8 cellular contexts compared by ENCODE assay signal in the genomic region with DNA sequence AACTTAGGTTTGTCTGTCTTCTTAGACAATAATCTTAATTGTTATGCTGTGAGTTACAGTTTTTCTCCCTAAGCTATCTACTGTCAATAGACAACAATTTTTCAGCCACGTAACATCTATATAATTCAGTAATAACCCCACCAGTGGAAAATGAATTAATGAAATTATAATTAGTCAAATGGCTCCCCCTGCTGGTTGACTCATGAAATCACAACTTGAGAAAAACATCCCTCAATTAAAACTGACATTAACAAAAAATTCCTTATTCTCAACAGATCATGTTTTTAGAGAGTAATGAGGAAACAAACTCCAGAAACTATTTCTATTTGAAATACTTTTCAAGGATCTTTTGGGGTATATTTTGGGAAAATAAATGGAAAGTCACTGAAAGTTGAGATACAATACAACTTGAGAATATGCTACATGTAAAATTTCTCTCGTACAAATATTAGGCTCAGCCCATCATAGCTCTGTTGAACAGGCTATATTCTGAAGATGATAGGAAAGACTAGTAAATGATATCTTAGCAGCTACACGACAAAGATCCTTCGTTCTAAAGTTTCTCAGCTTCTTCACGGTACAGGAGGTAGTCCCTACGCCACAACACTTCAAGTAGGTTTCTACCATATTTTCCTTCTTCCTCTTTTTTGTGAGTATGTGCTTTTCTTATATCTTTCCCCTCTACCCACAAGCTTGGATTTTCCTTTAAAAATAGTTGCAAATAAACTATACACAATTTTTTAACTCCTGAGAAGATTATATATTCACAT. TPM values are rescaled to one million over a fixed set of nuclear protein-coding genes. Genes with fewer than 3 reads are reported as not detected.
DNase-seq lines count a peak whose midpoint lies in the region; ATAC-seq and TF ChIP-seq lines count a peak whose summit lies in the region.

No MANE protein-coding gene starts in this region.

- DNase-seq in activated CD4-positive, alpha-beta memory T cell treated with anti-CD3 and anti-CD28 coated beads for 36 hours = no peak
- DNase-seq in activated CD4-positive, alpha-beta memory T cell treated with anti-CD3 and anti-CD28 coated beads, Interleukin-2, amount 10 ng/mL, durations not matched to agents 7 days and 5 days = no peak
- DNase-seq in LHCN-M2 (ENCODE audit: low read depth) (peak; percentile 14), esophagus squamous epithelium (lab: John Stamatoyannopoulos, UW) (no peak), prostate gland (ENCODE audit: low spot score) (no peak)

- peaks cover 0 to 4% (median 0%) of the 10 kb centered on the region in 3 donors for H3K4me1 ChIP-seq in esophagus squamous epithelium
- H3K4me1 ChIP-seq in prostate gland (replicated peaks) = no peaks in the 10 kb centered on the region

- no peaks in the 10 kb centered on the region for H3K9me3 Mint-ChIP-seq in activated CD4-positive, alpha-beta memory T cell treated with anti-CD3 and anti-CD28 coated beads for 36 hours
- no peaks in the 10 kb centered on the region for H3K9me3 Mint-ChIP-seq in activated CD4-positive, alpha-beta memory T cell treated with anti-CD3 and anti-CD28 coated beads, Interleukin-2, amount 10 ng/mL, durations not matched to agents 7 days and 5 days

- CTCF ChIA-PET in activated CD4-positive, alpha-beta memory T cell treated with anti-CD3 and anti-CD28 coated beads for 36 hours (lab: Charles Lee) = interaction anchor here (0.7 to 10.1 kb wide), 15 partner anchors 11 to 849 kb away, joined by 3 to 277 read pairs (median 5); partner anchors contain the start of genes PPP1R2 and XXYLT1
- CTCF ChIA-PET in activated CD4-positive, alpha-beta memory T cell treated with anti-CD3 and anti-CD28 coated beads, Interleukin-2, amount 10 ng/mL, durations not matched to agents 7 days and 5 days (lab: Charles Lee) = interaction anchor here (0.6 to 10.1 kb wide), 12 partner anchors 11 to 852 kb away, joined by 3 to 194 read pairs (median 4); partner anchors contain the start of gene XXYLT1

- no peaks in the 10 kb centered on the region for H3K9me3 ChIP-seq in esophagus squamous epithelium
- H3K9me3 ChIP-seq in prostate gland = no peaks in the 10 kb centered on the region

- peaks cover 28% of the 10 kb centered on the region for H3K36me3 Mint-ChIP-seq in activated CD4-positive, alpha-beta memory T cell treated with anti-CD3 and anti-CD28 coated beads for 36 hours
- peaks cover 42% of the 10 kb centered on the region for H3K36me3 Mint-ChIP-seq in activated CD4-positive, alpha-beta memory T cell treated with anti-CD3 and anti-CD28 coated beads, Interleukin-2, amount 10 ng/mL, durations not matched to agents 7 days and 5 days (ENCODE audit: low read depth)

- TF ChIP-seq CTCF in esophagus squamous epithelium (IDR thresholded peaks at IDR 0.05) (peak in 5 of 6 experiments; percentile 67 to 92 (median 77)), prostate gland (IDR thresholded peaks at IDR 0.05) (peak; percentile 76 to 93 (median 89))

- no peak overlapping the region for H3K27ac ChIP-seq in esophagus squamous epithelium
- H3K27ac ChIP-seq in prostate gland = no peak overlapping the region

- peaks cover 37% of the 10 kb centered on the region for H3K4me1 Mint-ChIP-seq in activated CD4-positive, alpha-beta memory T cell treated with anti-CD3 and anti-CD28 coated beads for 36 hours (ENCODE audit: low read depth)
- peaks cover 38% of the 10 kb centered on the region for H3K4me1 Mint-ChIP-seq in activated CD4-positive, alpha-beta memory T cell treated with anti-CD3 and anti-CD28 coated beads, Interleukin-2, amount 10 ng/mL, durations not matched to agents 7 days and 5 days

- no peak overlapping the region for H3K4me3 Mint-ChIP-seq in activated CD4-positive, alpha-beta memory T cell treated with anti-CD3 and anti-CD28 coated beads for 36 hours
- H3K4me3 Mint-ChIP-seq in activated CD4-positive, alpha-beta memory T cell treated with anti-CD3 and anti-CD28 coated beads, Interleukin-2, amount 10 ng/mL, durations not matched to agents 7 days and 5 days = no peak overlapping the region

- no peaks in the 10 kb centered on the region for H3K27me3 ChIP-seq in esophagus squamous epithelium
- H3K27me3 ChIP-seq in prostate gland (replicated peaks; ENCODE audit: insufficient read depth) = no peaks in the 10 kb centered on the region

- H3K27me3 Mint-ChIP-seq in activated CD4-positive, alpha-beta memory T cell treated with anti-CD3 and anti-CD28 coated beads for 36 hours = no peaks in the 10 kb centered on the region
- H3K27me3 Mint-ChIP-seq in activated CD4-positive, alpha-beta memory T cell treated with anti-CD3 and anti-CD28 coated beads, Interleukin-2, amount 10 ng/mL, durations not matched to agents 7 days and 5 days = no peaks in the 10 kb centered on the region

- H3K36me3 ChIP-seq in esophagus squamous epithelium (peaks cover 4 to 75% (median 5%) of the 10 kb centered on the region in 3 donors), prostate gland (no peaks in the 10 kb centered on the region)

- intact Hi-C loops in activated CD4-positive, alpha-beta memory T cell treated with anti-CD3 and anti-CD28 coated beads for 36 hours (cut with micrococcal nuclease) = loop anchor here (5.0 kb wide), 1 partner anchor 835 kb away; the partner anchor contains the start of gene FAM43A
- intact Hi-C loops in esophagus squamous epithelium (cut with DNase I) = no loop called here
- intact Hi-C loops in prostate gland (cut with DNase I) = loop anchor here (1.0 kb wide), 1 partner anchor 250 kb away; no protein-coding TSS in a partner anchor

- POLR2A ChIA-PET in activated CD4-positive, alpha-beta memory T cell treated with anti-CD3 and anti-CD28 coated beads for 36 hours (lab: Charles Lee) = interaction anchor here (3.9 kb wide), 1 partner anchor 15 kb away, joined by 12 read pairs; no protein-coding TSS in a partner anchor
- POLR2A ChIA-PET in activated CD4-positive, alpha-beta memory T cell treated with anti-CD3 and anti-CD28 coated beads, Interleukin-2, amount 10 ng/mL, durations not matched to agents 7 days and 5 days (lab: Charles Lee) = interaction anchor here (0.6 to 2.7 kb wide), 4 partner anchors 20 to 251 kb away, joined by 3 to 18 read pairs (median 7); partner anchors contain the start of gene XXYLT1

- peak overlapping the region; percentile 30 for H3K27ac Mint-ChIP-seq in activated CD4-positive, alpha-beta memory T cell treated with anti-CD3 and anti-CD28 coated beads for 36 hours
- H3K27ac Mint-ChIP-seq in activated CD4-positive, alpha-beta memory T cell treated with anti-CD3 and anti-CD28 coated beads, Interleukin-2, amount 10 ng/mL, durations not matched to agents 7 days and 5 days = no peak overlapping the region

- TF ChIP-seq POLR2A in esophagus squamous epithelium (IDR thresholded peaks at IDR 0.05) = no peak
- no peak for TF ChIP-seq POLR2A in prostate gland (IDR thresholded peaks at IDR 0.05)

- H3K4me3 ChIP-seq in esophagus squamous epithelium = no peak overlapping the region
- H3K4me3 ChIP-seq in prostate gland = no peak overlapping the region

- 0 out of 3 replicates have a peak, but pooled peaks have one; percentile 34 for ATAC-seq in SK-N-SH treated with all-trans-retinoic acid at 6 μM for 48 hours
- ATAC-seq in GM21526 (IDR thresholded peaks at IDR 0.05; ENCODE audit: low FRiP score, unreplicated experiment) = no peak
- ATAC-seq in HG03280 (IDR thresholded peaks at IDR 0.05; ENCODE audit: unreplicated experiment) = no peak

- 52 to 60% methylated on average over 6 of the region's 6 CpGs for WGBS in esophagus squamous epithelium, 2 donors
- 58% methylated on average over 6 of the region's 6 CpGs for WGBS in prostate gland

TF ChIP-seq in SK-N-SH treated with all-trans-retinoic acid at 6 μM for 48 hours, 23 proteins besides CTCF, POLR2A, EP300 and RAD21:
- no peak for TF ChIP-seq ISL1 (CRISPR knock-in tag; IDR thresholded peaks at IDR 0.05)
- TF ChIP-seq, protein P1, sequence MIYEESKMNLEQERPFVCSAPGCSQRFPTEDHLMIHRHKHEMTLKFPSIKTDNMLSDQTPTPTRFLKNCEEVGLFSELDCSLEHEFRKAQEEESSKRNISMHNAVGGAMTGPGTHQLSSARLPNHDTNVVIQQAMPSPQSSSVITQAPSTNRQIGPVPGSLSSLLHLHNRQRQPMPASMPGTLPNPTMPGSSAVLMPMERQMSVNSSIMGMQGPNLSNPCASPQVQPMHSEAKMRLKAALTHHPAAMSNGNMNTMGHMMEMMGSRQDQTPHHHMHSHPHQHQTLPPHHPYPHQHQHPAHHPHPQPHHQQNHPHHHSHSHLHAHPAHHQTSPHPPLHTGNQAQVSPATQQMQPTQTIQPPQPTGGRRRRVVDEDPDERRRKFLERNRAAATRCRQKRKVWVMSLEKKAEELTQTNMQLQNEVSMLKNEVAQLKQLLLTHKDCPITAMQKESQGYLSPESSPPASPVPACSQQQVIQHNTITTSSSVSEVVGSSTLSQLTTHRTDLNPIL (CRISPR knock-in tag; IDR thresholded peaks at IDR 0.05; ENCODE audit: low read depth) = no peak
- TF ChIP-seq ZNF565 (CRISPR knock-in tag; conservative IDR thresholded peaks at IDR 0.05; ENCODE audit: low read depth) = no peak
- no peak for TF ChIP-seq ARNTL (CRISPR knock-in tag; IDR thresholded peaks at IDR 0.05; ENCODE audit: borderline replicate concordance, low read depth)
- no peak for TF ChIP-seq ZNF70 (CRISPR knock-in tag; IDR thresholded peaks at IDR 0.05)
- no peak for TF ChIP-seq OSR1 (CRISPR knock-in tag; IDR thresholded peaks at IDR 0.05)
- TF ChIP-seq POU6F1 (CRISPR knock-in tag; IDR thresholded peaks at IDR 0.05; ENCODE audit: borderline replicate concordance, low read depth) = no peak
- TF ChIP-seq CSDC2 (CRISPR knock-in tag; IDR thresholded peaks at IDR 0.05) = no peak
- no peak for TF ChIP-seq RARB (CRISPR knock-in tag; IDR thresholded peaks at IDR 0.05)

RNA-seq across cellular contexts. Expression of gene PPP1R2, which starts 20.7 kb away (rescaled TPM):
- total RNA-seq in activated CD4-positive, alpha-beta memory T cell treated with anti-CD3 and anti-CD28 coated beads for 36 hours = 100 to 1,000 TPM; 101 to 105 TPM
- total RNA-seq in activated CD4-positive, alpha-beta memory T cell treated with anti-CD3 and anti-CD28 coated beads, Interleukin-2, amount 10 ng/mL, durations not matched to agents 7 days and 5 days = 10 to 100 TPM; 75.0 to 81.8 TPM
- total RNA-seq in LHCN-M2 (2014; rRNA removed) (27.7 and 30.8 TPM in 2 replicates), esophagus squamous epithelium (10 to 100 TPM; 31.8 to 60.5 (median 46.1) TPM), prostate gland (100 to 1,000 TPM in 1 of 2 donors, 10 to 100 TPM in 1; 75.8 to 119 TPM)
- 14.2 TPM for polyA plus RNA-seq in LHCN-M2 (2012)
